In genomic region chr5:3345195-3345594, GRCh38 we compare ENCODE assay signal across 35 cellular contexts.
"Had no signal": no experiment of that assay in that cellular context is flagged by ENCODE, and none has a peak within 500 bp of the region (broad histone marks: within the 10 kb centered on the region; RNA-seq: fewer than 3 reads in every experiment).

No MANE protein-coding gene starts in this region.

- H3K27me3 ChIP-seq: adrenal gland, body of pancreas, breast epithelium, MG63, SJSA1 had no signal

- H3K36me3 ChIP-seq: adrenal gland, breast epithelium, MG63, SJSA1 had no signal

- H3K4me3 Mint-ChIP-seq: activated CD4-positive, alpha-beta T cell treated with anti-CD3 and anti-CD28 coated beads, Interleukin-2, amount 10 ng/mL, durations not matched to agents 24 days and 14 days; activated CD8-positive, alpha-beta T cell treated with anti-CD3 and anti-CD28 coated beads for 36 hours; activated naive CD4-positive, alpha-beta T cell treated with anti-CD3 and anti-CD28 coated beads, Interleukin-2, amount 50 U/mL, for 24 hours; activated naive CD8-positive, alpha-beta T cell treated with anti-CD3 and anti-CD28 coated beads, Interleukin-2, amount 10 ng/mL, durations not matched to agents 7 days and 5 days; T-helper 1 cell treated with Interleukin-12 subunit alpha and Interleukin-12 subunit beta and Interleukin-4 antibody, amounts not matched to agents 30 μg/mL and 1 μg/mL, for 36 hours; T-helper 2 cell treated with Interferon-gamma antibody and Interleukin-4, amounts not matched to agents 5 μg/mL and 100 μg/mL, for 36 hours had no signal

- H3K9me3 ChIP-seq: adrenal gland, body of pancreas, breast epithelium, MG63, SK-N-SH had no signal

- H3K4me3 ChIP-seq: adrenal gland, body of pancreas, breast epithelium, MG63, SJSA1 had no signal

- H3K36me3 Mint-ChIP-seq: activated naive CD4-positive, alpha-beta T cell treated with anti-CD3 and anti-CD28 coated beads, Interleukin-2, amount 50 U/mL, for 24 hours; activated naive CD8-positive, alpha-beta T cell treated with anti-CD3 and anti-CD28 coated beads, Interleukin-2, amount 10 ng/mL, durations not matched to agents 7 days and 5 days had no signal

- DNase-seq: activated CD4-positive, alpha-beta T cell treated with anti-CD3 and anti-CD28 coated beads, Interleukin-2, amount 10 ng/mL, durations not matched to agents 24 days and 14 days; activated CD4-positive, alpha-beta T cell treated with anti-CD3 and anti-CD28 coated beads, Interleukin-2, amount 50 U/mL, for 4 hours; activated CD8-positive, alpha-beta T cell treated with anti-CD3 and anti-CD28 coated beads for 36 hours; activated gamma-delta T cell; activated naive CD4-positive, alpha-beta T cell treated with Interleukin-2 at 50 U/mL for 16 hours; activated naive CD8-positive, alpha-beta T cell treated with anti-CD3 and anti-CD28 coated beads, Interleukin-2, amount 10 ng/mL, durations not matched to agents 7 days and 5 days; activated T-cell treated with anti-CD3 and anti-CD28 coated beads, Interleukin-2, amount 50 U/mL, for 1 hour; adrenal gland; body of pancreas; caudate nucleus; Kasumi-1; KG1; MG63; MV-4-11; NCI-H1092; NCI-H1436 treated with DMSO at 0.1 percent for 48 hours; NCI-H187; NCI-H2081; NCI-H2171 treated with DMSO at 0.1 percent for 48 hours; NCI-H2227 treated with DMSO at 0.1 percent for 48 hours; NCI-H446; NCI-H510A treated with DMSO at 0.1 percent for 48 hours; NCI-H526 treated with DMSO at 0.1 percent for 48 hours; NCI-H774; SHP77 treated with DMSO at 0.1 percent for 48 hours; SK-N-SH had no signal

- H3K4me1 Mint-ChIP-seq: activated CD4-positive, alpha-beta T cell treated with anti-CD3 and anti-CD28 coated beads, Interleukin-2, amount 10 ng/mL, durations not matched to agents 24 days and 14 days; activated naive CD4-positive, alpha-beta T cell treated with anti-CD3 and anti-CD28 coated beads, Interleukin-2, amount 50 U/mL, for 24 hours; activated naive CD8-positive, alpha-beta T cell treated with anti-CD3 and anti-CD28 coated beads, Interleukin-2, amount 10 ng/mL, durations not matched to agents 7 days and 5 days had no signal

- H3K27ac Mint-ChIP-seq: activated CD4-positive, alpha-beta T cell treated with anti-CD3 and anti-CD28 coated beads, Interleukin-2, amount 10 ng/mL, durations not matched to agents 24 days and 14 days; activated CD8-positive, alpha-beta T cell treated with anti-CD3 and anti-CD28 coated beads for 36 hours; activated naive CD4-positive, alpha-beta T cell treated with anti-CD3 and anti-CD28 coated beads, Interleukin-2, amount 50 U/mL, for 24 hours; activated naive CD8-positive, alpha-beta T cell treated with anti-CD3 and anti-CD28 coated beads, Interleukin-2, amount 10 ng/mL, durations not matched to agents 7 days and 5 days; activated T-helper 2 cell treated with anti-CD3 and anti-CD28 coated beads, Interferon-gamma antibody, Interleukin-2, Interleukin-4, amounts not matched to agents 10 μg/mL and 5 μg/mL and 100 μg/mL, durations not matched to agents 14 hours and 24 hours and 36 hours; T-helper 1 cell treated with Interleukin-12 subunit alpha and Interleukin-12 subunit beta and Interleukin-4 antibody, amounts not matched to agents 30 μg/mL and 1 μg/mL, for 36 hours; T-helper 2 cell treated with Interferon-gamma antibody and Interleukin-4, amounts not matched to agents 5 μg/mL and 100 μg/mL, for 36 hours had no signal

- H3K4me1 ChIP-seq: adrenal gland, body of pancreas, breast epithelium, SJSA1 had no signal

- FAIRE-seq: astrocyte, TTC549 had no signal

- H3K9ac ChIP-seq: SK-N-SH had no signal

- H3K4me2 ChIP-seq: SK-N-SH had no signal

- H3K27me3 Mint-ChIP-seq: activated CD4-positive, alpha-beta T cell treated with anti-CD3 and anti-CD28 coated beads, Interleukin-2, amount 10 ng/mL, durations not matched to agents 24 days and 14 days; activated CD8-positive, alpha-beta T cell treated with anti-CD3 and anti-CD28 coated beads for 36 hours; activated naive CD4-positive, alpha-beta T cell treated with anti-CD3 and anti-CD28 coated beads, Interleukin-2, amount 50 U/mL, for 24 hours; activated naive CD8-positive, alpha-beta T cell treated with anti-CD3 and anti-CD28 coated beads, Interleukin-2, amount 10 ng/mL, durations not matched to agents 7 days and 5 days had no signal

- ATAC-seq: activated CD8-positive, alpha-beta T cell treated with anti-CD3 and anti-CD28 coated beads for 36 hours; body of pancreas; Panc1 had no signal

- H3K9me3 Mint-ChIP-seq: activated CD4-positive, alpha-beta T cell treated with anti-CD3 and anti-CD28 coated beads, Interleukin-2, amount 10 ng/mL, durations not matched to agents 24 days and 14 days; activated CD8-positive, alpha-beta T cell treated with anti-CD3 and anti-CD28 coated beads for 36 hours; activated naive CD4-positive, alpha-beta T cell treated with anti-CD3 and anti-CD28 coated beads, Interleukin-2, amount 50 U/mL, for 24 hours; activated naive CD8-positive, alpha-beta T cell treated with anti-CD3 and anti-CD28 coated beads, Interleukin-2, amount 10 ng/mL, durations not matched to agents 7 days and 5 days had no signal

- H3K27ac ChIP-seq: adrenal gland, body of pancreas, breast epithelium, SJSA1 had no signal
